In genomic region chr5:7405277-7405676, GRCh38 we compare ENCODE assay signal across 27 cellular contexts. TPM values are rescaled to one million over a fixed set of nuclear protein-coding genes. Genes with fewer than 3 reads are reported as not detected.
"Had no signal": no experiment of that assay in that cellular context is flagged by ENCODE, and none has a peak within 500 bp of the region (broad histone marks: within the 10 kb centered on the region; RNA-seq: fewer than 3 reads in every experiment).

No MANE protein-coding gene starts in this region.

- H3K9me3 ChIP-seq: MG63, SK-N-SH had no signal

- H3K27ac ChIP-seq: RWPE1 had no signal

- DNase-seq: IMR-90; Karpas-422; KG1; MG63; NCI-H1048; NCI-H1105; NCI-H1417; NCI-H1436 treated with DMSO at 0.1 percent for 48 hours; NCI-H1694; NCI-H187 treated with DMSO at 0.1 percent for 48 hours; NCI-H2029 treated with DMSO at 0.1 percent for 48 hours; NCI-H2171 treated with DMSO at 0.1 percent for 48 hours; NCI-H345; NCI-H524; NCI-H526 treated with DMSO at 0.1 percent for 48 hours; NCI-H748 treated with DMSO at 0.1 percent for 48 hours; NK-92 treated with Interleukin-12 subunit alpha and Interleukin-12 subunit beta, amount 100 ng/mL, for 24 hours; PC-3; SIG-M5; SK-N-SH; SW 1271 had no signal

- H3K36me3 ChIP-seq: MG63 had no signal

- H3K4me3 ChIP-seq: MG63 had no signal

- ATAC-seq: HepG2, Panc1, PC-3 had no signal

RNA-seq across cellular contexts. Expression of gene ADCY2, which starts 9.3 kb away (rescaled TPM):
- total RNA-seq: HepG2, HT-29, IMR-90, NCI-H460, OCI-LY7, PC-3 had no signal
- polyA plus RNA-seq: HepG2, IMR-90, SK-N-SH had no signal
